In the genomic region with DNA sequence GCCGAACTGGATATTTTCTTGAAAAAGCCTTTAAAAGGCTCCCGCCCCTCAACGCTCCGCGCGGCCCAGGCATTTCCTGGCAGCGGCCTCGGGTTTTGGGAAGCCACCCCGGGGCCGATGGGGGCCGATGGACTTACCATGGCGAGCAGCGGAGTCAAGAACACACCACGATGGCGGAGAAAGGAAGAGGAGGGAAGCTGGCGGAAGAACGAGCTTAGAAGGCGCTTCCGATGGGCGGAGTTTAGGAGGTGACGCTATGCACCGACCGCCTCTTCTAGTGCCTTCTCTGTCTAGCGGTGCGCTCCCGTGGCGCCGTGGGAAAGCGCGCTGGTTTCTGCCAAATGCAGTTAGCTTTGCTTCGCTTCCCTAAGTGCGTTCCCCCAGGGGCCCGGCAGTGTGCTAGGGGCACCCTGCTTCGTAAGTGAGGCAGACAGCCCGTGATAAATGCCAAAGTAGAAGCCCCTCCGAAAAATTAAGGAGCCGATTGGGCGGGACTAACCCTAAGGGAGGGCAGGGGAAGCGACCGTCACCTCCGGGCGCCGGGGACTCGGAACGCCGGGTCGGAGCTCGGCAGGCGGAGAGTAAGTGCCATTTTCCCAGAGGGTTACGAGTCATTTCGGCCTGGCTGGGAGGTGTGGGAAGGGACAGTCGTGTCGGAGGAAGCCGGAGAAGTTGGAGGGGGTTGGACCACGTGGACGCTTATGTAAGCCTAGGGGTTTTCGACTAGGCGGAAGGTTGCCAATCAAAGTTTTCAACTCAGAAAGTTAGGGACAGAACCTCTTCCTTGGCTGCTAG, we compare ENCODE assay signal across 1 cellular context.
TF ChIP-seq lines count a peak whose summit lies in the region.

A gene (minus strand): TSS at position 194 of the 795 bp plus-strand sequence. CDS start 54 bp downstream, at position 140.

TF ChIP-seq in HEK293, 187 proteins besides CTCF, POLR2A, EP300 and RAD21 (continued from another document):
- TF ChIP-seq, protein P1, sequence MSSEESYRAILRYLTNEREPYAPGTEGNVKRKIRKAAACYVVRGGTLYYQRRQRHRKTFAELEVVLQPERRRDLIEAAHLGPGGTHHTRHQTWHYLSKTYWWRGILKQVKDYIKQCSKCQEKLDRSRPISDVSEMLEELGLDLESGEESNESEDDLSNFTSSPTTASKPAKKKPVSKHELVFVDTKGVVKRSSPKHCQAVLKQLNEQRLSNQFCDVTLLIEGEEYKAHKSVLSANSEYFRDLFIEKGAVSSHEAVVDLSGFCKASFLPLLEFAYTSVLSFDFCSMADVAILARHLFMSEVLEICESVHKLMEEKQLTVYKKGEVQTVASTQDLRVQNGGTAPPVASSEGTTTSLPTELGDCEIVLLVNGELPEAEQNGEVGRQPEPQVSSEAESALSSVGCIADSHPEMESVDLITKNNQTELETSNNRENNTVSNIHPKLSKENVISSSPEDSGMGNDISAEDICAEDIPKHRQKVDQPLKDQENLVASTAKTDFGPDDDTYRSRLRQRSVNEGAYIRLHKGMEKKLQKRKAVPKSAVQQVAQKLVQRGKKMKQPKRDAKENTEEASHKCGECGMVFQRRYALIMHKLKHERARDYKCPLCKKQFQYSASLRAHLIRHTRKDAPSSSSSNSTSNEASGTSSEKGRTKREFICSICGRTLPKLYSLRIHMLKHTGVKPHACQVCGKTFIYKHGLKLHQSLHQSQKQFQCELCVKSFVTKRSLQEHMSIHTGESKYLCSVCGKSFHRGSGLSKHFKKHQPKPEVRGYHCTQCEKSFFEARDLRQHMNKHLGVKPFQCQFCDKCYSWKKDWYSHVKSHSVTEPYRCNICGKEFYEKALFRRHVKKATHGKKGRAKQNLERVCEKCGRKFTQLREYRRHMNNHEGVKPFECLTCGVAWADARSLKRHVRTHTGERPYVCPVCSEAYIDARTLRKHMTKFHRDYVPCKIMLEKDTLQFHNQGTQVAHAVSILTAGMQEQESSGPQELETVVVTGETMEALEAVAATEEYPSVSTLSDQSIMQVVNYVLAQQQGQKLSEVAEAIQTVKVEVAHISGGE (tag by site-specific recombination; conservative IDR thresholded peaks at IDR 0.05; ENCODE audit: low read depth) = peak; percentile 82
- peak; percentile 89 for TF ChIP-seq MYNN (tag by site-specific recombination; IDR thresholded peaks at IDR 0.05; ENCODE audit: borderline replicate concordance)
